8 cellular contexts compared by ENCODE assay signal in the genomic region with DNA sequence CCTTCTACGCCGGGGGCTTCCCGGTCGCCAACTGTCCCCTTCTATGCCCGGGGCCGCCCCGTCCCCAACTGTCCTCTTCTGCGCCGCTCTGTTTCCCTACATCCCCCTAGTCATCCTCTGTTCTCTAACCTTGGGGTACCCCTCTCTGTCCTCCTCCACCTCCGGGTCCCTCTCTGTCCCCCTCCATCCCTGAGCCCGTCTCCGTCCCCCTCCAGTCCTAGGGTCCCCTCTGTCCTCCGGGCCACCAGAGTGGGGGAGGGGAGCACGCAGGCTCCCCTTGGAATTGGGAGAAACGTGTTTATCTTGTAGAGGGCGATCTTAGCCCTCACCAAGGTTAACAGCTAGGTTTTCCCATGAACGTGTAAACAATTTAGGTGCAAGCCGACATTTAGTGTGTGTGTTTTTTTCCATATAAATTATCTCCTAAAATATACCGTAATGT. TPM values are rescaled to one million over a fixed set of nuclear protein-coding genes. Genes with fewer than 3 reads are reported as not detected.
DNase-seq lines count a peak whose midpoint lies in the region; ATAC-seq and TF ChIP-seq lines count a peak whose summit lies in the region.

No MANE protein-coding gene starts in this region.

- in situ Hi-C loops in GM13977 (cut with MboI; ENCODE audit: low pct_unique_long_range_greater_than_20kb, low sequenced_read_pairs, unreplicated experiment) (no loop called here), GM13976 (cut with MboI; ENCODE audit: low sequenced_read_pairs, unreplicated experiment) (no loop called here)

- DNase-seq in GM13977 (ENCODE audit: low spot score) (peak; percentile 51), HK-2 (ENCODE audit: unreplicated experiment) (peak; percentile 44), erythroblast (lab: John Stamatoyannopoulos, UW) (peak; percentile 74 to 89), naive B cell (no peak), GM13976 (ENCODE audit: low spot score) (no peak), A172 (ENCODE audit: low spot score) (no peak), globus pallidus (ENCODE audit: low spot score) (no peak)
- peak; percentile 60 for DNase-seq in activated CD4-positive, alpha-beta T cell treated with anti-CD3 and anti-CD28 coated beads for 48 hours

- no peaks in the 10 kb centered on the region for H3K27me3 Mint-ChIP-seq in naive B cell

- ATAC-seq in naive B cell (ENCODE audit: low read depth in 2 of 2), result peak in 1 of 2 donors; percentile 5

- peaks cover 37 to 44% (median 42%) of the 10 kb centered on the region in 3 donors for H3K4me1 Mint-ChIP-seq in naive B cell

- TF ChIP-seq CTCF in GM13977 (IDR thresholded peaks at IDR 0.05; ENCODE audit: extremely low read depth, insufficient read depth, missing control alignments) (no peak), GM13976 (IDR thresholded peaks at IDR 0.05; ENCODE audit: borderline replicate concordance, control extremely low read depth, extremely low read depth, insufficient read depth, missing control alignments) (no peak)

- peak; percentile 82 for TF ChIP-seq POLR2A in erythroblast (IDR thresholded peaks at IDR 0.05; ENCODE audit: low read length)

- peak overlapping the region; percentile 89 to 99 (median 95) for H3K4me3 Mint-ChIP-seq in naive B cell

- H3K36me3 Mint-ChIP-seq in naive B cell, result peaks cover 17 to 29% of the 10 kb centered on the region in 2 donors

- peak overlapping the region; percentile 98 to 100 (median 99) for H3K27ac Mint-ChIP-seq in naive B cell

- peaks cover 0 to 9% (median 6%) of the 10 kb centered on the region in 7 donors for H3K9me3 Mint-ChIP-seq in naive B cell

RNA-seq across cellular contexts. Expression of a gene that starts 0.9 kb away (rescaled TPM):
- polyA plus RNA-seq in naive B cell (ENCODE audit: low read depth in 6 of 6), result 1,000 to 10,000 TPM in 1 of 6 donors, 100 to 1,000 TPM in 5; 316 to 1,111 (median 647) TPM
- total RNA-seq in A172 (2014; rRNA removed; shearing (Covaris generic)), result 20.3 and 20.4 TPM in 2 replicates

Comparison
In these comparisons a context has a peak if more than half of its experiments do, and no peak if none do; other contexts are left out.
1. DNase-seq: peak in GM13977 (single experiment), HK-2 (single experiment), activated CD4-positive, alpha-beta T cell treated with anti-CD3 and anti-CD28 coated beads for 48 hours (single experiment) and erythroblast (2 of 2); none in naive B cell (single experiment), GM13976 (single experiment), A172 (single experiment) and globus pallidus (single experiment).